ENCODE assay signal across 2 cellular contexts in the genomic region with DNA sequence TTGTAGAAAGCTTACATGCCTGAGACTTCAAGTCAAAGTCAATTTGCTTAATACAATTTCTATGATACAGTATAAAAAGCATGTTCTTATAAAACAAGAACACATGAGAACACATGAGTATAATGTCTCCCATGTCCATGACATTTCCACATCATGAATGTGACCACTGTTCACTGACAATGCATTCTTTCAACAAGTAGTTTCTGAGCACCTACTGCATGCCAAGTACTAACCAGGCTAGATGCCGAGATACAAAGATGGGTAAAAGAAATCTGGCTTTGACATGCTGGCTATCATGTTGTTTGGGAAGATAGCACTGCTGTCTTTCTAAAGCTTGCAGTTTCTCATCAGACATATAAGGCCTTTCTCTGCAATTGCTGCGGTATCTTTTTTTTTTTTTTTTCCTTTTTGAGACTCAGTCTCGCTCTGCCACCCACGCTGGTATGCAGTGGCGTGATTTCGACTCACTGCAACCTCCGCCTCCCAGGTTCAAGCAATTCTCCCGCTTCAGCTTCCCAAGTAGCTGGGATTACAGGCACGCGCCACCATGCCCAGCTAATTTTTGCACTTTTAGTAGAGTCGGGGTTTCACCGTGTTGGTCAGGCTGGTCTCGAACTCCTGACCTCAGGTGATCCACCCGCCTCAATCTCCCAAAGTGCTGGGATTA.
TF ChIP-seq lines count a peak whose summit lies in the region.

No MANE protein-coding gene starts in this region.

TF ChIP-seq in IMR-90, 13 proteins besides CTCF, POLR2A, EP300 and RAD21:
- no peak for TF ChIP-seq FOS (IDR thresholded peaks at IDR 0.05; ENCODE audit: low read depth, low read length)
- TF ChIP-seq CHD1 (IDR thresholded peaks at IDR 0.05; ENCODE audit: low read depth, low read length), result no peak
- TF ChIP-seq BHLHE40 (IDR thresholded peaks at IDR 0.05; ENCODE audit: low read depth, low read length), result no peak
- TF ChIP-seq CEBPB (IDR thresholded peaks at IDR 0.05; ENCODE audit: low read depth, low read length), result no peak
- no peak for TF ChIP-seq MXI1 (IDR thresholded peaks at IDR 0.05; ENCODE audit: borderline replicate concordance, low read depth, low read length)
- no peak for TF ChIP-seq SMC3 (IDR thresholded peaks at IDR 0.05; ENCODE audit: low read depth, low read length)
- TF ChIP-seq MAZ (IDR thresholded peaks at IDR 0.05; ENCODE audit: borderline replicate concordance, low read depth, low read length), result no peak
- TF ChIP-seq RFX5 (IDR thresholded peaks at IDR 0.05; ENCODE audit: low read depth, low read length), result no peak
- TF ChIP-seq RCOR1 (IDR thresholded peaks at IDR 0.05; ENCODE audit: insufficient replicate concordance, low read length), result no peak
- TF ChIP-seq MAFK (IDR thresholded peaks at IDR 0.05; ENCODE audit: low read depth, low read length), result no peak
- TF ChIP-seq ELK1 (IDR thresholded peaks at IDR 0.05; ENCODE audit: borderline replicate concordance, low read depth, low read length), result no peak
- no peak for TF ChIP-seq NFE2L2 (IDR thresholded peaks at IDR 0.05; ENCODE audit: low read depth, low read length)
- TF ChIP-seq, protein P1, sequence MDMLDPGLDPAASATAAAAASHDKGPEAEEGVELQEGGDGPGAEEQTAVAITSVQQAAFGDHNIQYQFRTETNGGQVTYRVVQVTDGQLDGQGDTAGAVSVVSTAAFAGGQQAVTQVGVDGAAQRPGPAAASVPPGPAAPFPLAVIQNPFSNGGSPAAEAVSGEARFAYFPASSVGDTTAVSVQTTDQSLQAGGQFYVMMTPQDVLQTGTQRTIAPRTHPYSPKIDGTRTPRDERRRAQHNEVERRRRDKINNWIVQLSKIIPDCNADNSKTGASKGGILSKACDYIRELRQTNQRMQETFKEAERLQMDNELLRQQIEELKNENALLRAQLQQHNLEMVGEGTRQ (IDR thresholded peaks at IDR 0.05; ENCODE audit: low read depth, low read length), result no peak

TF ChIP-seq in GM12878, 131 proteins besides CTCF, POLR2A, EP300 and RAD21:
- peak; percentile 97 for TF ChIP-seq MLLT1 (IDR thresholded peaks at IDR 0.05)
- TF ChIP-seq NBN (IDR thresholded peaks at IDR 0.05), result peak; percentile 50; the same call in 1 of the 2 replicates
- TF ChIP-seq JUND (IDR thresholded peaks at IDR 0.05; ENCODE audit: low read depth, low read length), result no peak
- TF ChIP-seq IRF4 (IDR thresholded peaks at IDR 0.05; ENCODE audit: low read depth, low read length), result no peak
- no peak for TF ChIP-seq RFX5 (IDR thresholded peaks at IDR 0.05; ENCODE audit: low read depth, low read length)
